10 cellular contexts compared by ENCODE assay signal in the genomic region with DNA sequence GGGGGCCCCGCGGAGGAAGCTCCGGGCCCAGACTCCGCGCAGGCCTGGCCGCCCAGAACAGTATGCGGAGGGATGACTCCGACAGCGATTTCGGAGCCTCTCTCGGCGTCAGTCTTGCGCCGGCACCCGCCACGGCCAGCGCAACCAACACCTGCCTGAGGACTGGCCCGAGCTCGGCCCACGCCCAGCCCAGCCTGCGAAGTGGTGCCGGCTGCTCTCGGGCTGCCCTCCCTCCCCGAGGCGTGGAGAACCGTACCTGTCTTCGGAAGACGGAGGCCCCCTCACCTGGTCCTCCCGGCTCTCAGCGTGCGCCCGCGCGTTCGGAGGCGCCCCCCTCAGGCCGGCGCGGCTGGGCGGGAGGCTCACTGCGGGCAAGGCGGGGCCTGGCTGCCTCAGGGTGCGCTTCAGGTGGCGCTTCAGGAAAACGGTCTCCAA. TPM values are rescaled to one million over a fixed set of nuclear protein-coding genes. Genes with fewer than 3 reads are reported as not detected.
A peak's percentile ranks its signal among the peaks of the same experiment; 100 is the strongest.
DNase-seq lines count a peak whose midpoint lies in the region; ATAC-seq and TF ChIP-seq lines count a peak whose summit lies in the region.
"Had no signal": no experiment of that assay in that cellular context is flagged by ENCODE, and none has a peak within 500 bp of the region (broad histone marks: within the 10 kb centered on the region; RNA-seq: fewer than 3 reads in every experiment).

A gene with protein sequence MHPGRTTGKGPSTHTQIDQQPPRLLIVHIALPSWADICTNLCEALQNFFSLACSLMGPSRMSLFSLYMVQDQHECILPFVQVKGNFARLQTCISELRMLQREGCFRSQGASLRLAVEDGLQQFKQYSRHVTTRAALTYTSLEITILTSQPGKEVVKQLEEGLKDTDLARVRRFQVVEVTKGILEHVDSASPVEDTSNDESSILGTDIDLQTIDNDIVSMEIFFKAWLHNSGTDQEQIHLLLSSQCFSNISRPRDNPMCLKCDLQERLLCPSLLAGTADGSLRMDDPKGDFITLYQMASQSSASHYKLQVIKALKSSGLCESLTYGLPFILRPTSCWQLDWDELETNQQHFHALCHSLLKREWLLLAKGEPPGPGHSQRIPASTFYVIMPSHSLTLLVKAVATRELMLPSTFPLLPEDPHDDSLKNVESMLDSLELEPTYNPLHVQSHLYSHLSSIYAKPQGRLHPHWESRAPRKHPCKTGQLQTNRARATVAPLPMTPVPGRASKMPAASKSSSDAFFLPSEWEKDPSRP (minus strand): TSS at position 322 of the 435 bp plus-strand sequence. CDS start 8,055 bp downstream, outside the sequence.

- no peaks in the 10 kb centered on the region for H3K36me3 Mint-ChIP-seq in CD8-positive, alpha-beta T cell
- peaks cover 2% of the 10 kb centered on the region; the same call in 1 of the 2 replicates for H3K36me3 Mint-ChIP-seq in WTC11
- peaks cover 4% of the 10 kb centered on the region for H3K36me3 Mint-ChIP-seq in nephron progenitor cell (ENCODE audit: low read depth)

- H3K36me3 ChIP-seq in CD8-positive, alpha-beta T cell (ENCODE audit: insufficient read depth, low read length): no peaks in the 10 kb centered on the region
- H3K36me3 ChIP-seq in esophagus squamous epithelium: no peaks in the 10 kb centered on the region
- H3K36me3 ChIP-seq in uterus: no peaks in the 10 kb centered on the region
- H3K36me3 ChIP-seq: vagina had no signal

- H3K27ac ChIP-seq in CD8-positive, alpha-beta T cell (ENCODE audit: low read depth, low read length): no peak within 1 kb of the TSS
- H3K27ac ChIP-seq in esophagus squamous epithelium: no peak within 1 kb of the TSS
- no peak within 1 kb of the TSS for H3K27ac ChIP-seq in uterus
- H3K27ac ChIP-seq: vagina had no signal

- intact Hi-C loops in CD8-positive, alpha-beta T cell (cut with DNase I, micrococcal nuclease): no loop called here
- intact Hi-C loops in esophagus squamous epithelium (cut with DNase I): no loop called here
- intact Hi-C loops in uterus (cut with DNase I; ENCODE audit: low total_unique reads): no loop called here

- POLR2A ChIA-PET in CD8-positive, alpha-beta T cell (lab: Charles Lee): no interaction called here
- POLR2A ChIA-PET in WTC11 (lab: Charles Lee): interaction anchor here (0.9 kb wide), 1 partner anchor 187 kb away, joined by 3 read pairs; no protein-coding TSS in a partner anchor

- no peaks in the 10 kb centered on the region for H3K9me3 Mint-ChIP-seq in CD8-positive, alpha-beta T cell
- H3K9me3 Mint-ChIP-seq in WTC11 (peaks cover 18% of the 10 kb centered on the region), nephron progenitor cell (peaks cover 31% of the 10 kb centered on the region)

- WGBS in esophagus squamous epithelium, 2 donors: 30 to 55% methylated on average over 5 to 9 of the region's 45 CpGs

- CTCF ChIA-PET in CD8-positive, alpha-beta T cell (lab: Charles Lee): no interaction called here
- CTCF ChIA-PET in WTC11 (lab: Charles Lee): interaction anchor here (1.0 to 1.4 kb wide), 3 partner anchors 14 to 76 kb away, joined by 4 to 5 read pairs (median 4); no protein-coding TSS in a partner anchor

- H3K9me3 ChIP-seq in CD8-positive, alpha-beta T cell (ENCODE audit: low read length): no peaks in the 10 kb centered on the region
- H3K9me3 ChIP-seq in esophagus squamous epithelium (no peaks in the 10 kb centered on the region), uterus (no peaks in the 10 kb centered on the region)
- H3K9me3 ChIP-seq: vagina had no signal

- peak within 1 kb of the TSS; percentile 26 for H3K4me3 Mint-ChIP-seq in CD8-positive, alpha-beta T cell
- H3K4me3 Mint-ChIP-seq in WTC11 (peak within 1 kb of the TSS; percentile 63), nephron progenitor cell (peak within 1 kb of the TSS; percentile 67)

- no peaks in the 10 kb centered on the region for H3K4me1 ChIP-seq in CD8-positive, alpha-beta T cell (ENCODE audit: insufficient read depth, low read length)
- peaks cover 0 to 8% (median 4%) of the 10 kb centered on the region in 3 donors for H3K4me1 ChIP-seq in esophagus squamous epithelium
- no peaks in the 10 kb centered on the region for H3K4me1 ChIP-seq in uterus
- H3K4me1 ChIP-seq: vagina had no signal

- TF ChIP-seq POLR2A in esophagus squamous epithelium (IDR thresholded peaks at IDR 0.05) (no peak), uterus (IDR thresholded peaks at IDR 0.05) (no peak)

- H3K27me3 ChIP-seq in CD8-positive, alpha-beta T cell (ENCODE audit: insufficient read depth, low read length): peaks cover 7% of the 10 kb centered on the region
- peaks cover 0 to 54% (median 4%) of the 10 kb centered on the region in 4 donors for H3K27me3 ChIP-seq in esophagus squamous epithelium
- peaks cover 0 to 12% of the 10 kb centered on the region in 2 donors for H3K27me3 ChIP-seq in uterus
- H3K27me3 ChIP-seq: vagina had no signal

- H3K4me3 ChIP-seq in CD8-positive, alpha-beta T cell (ENCODE audit: low read depth, low read length): no peak within 1 kb of the TSS
- peak within 1 kb of the TSS in 3 of 4 donors; percentile 14 to 40 (median 27) for H3K4me3 ChIP-seq in esophagus squamous epithelium
- no peak within 1 kb of the TSS for H3K4me3 ChIP-seq in uterus

- no peak for TF ChIP-seq CTCF in CD8-positive, alpha-beta T cell (IDR thresholded peaks at IDR 0.05)
- TF ChIP-seq CTCF in WTC11 (IDR thresholded peaks at IDR 0.05) (no peak), esophagus squamous epithelium (IDR thresholded peaks at IDR 0.05) (no peak), nephron progenitor cell (IDR thresholded peaks at IDR 0.05) (no peak), uterus (IDR thresholded peaks at IDR 0.05) (no peak)

- peaks cover 33% of the 10 kb centered on the region for H3K27me3 Mint-ChIP-seq in CD8-positive, alpha-beta T cell (ENCODE audit: low read depth)
- H3K27me3 Mint-ChIP-seq in WTC11 (ENCODE audit: low read depth) (peaks cover 42% of the 10 kb centered on the region), nephron progenitor cell (ENCODE audit: low read depth, poor library complexity) (peaks cover 72% of the 10 kb centered on the region)

- H3K4me1 Mint-ChIP-seq in CD8-positive, alpha-beta T cell (ENCODE audit: low read depth): peaks cover 2% of the 10 kb centered on the region
- H3K4me1 Mint-ChIP-seq in WTC11: peaks cover 19% of the 10 kb centered on the region
- H3K4me1 Mint-ChIP-seq in nephron progenitor cell: peaks cover 5% of the 10 kb centered on the region

- H3K27ac Mint-ChIP-seq in CD8-positive, alpha-beta T cell: no peak within 1 kb of the TSS
- H3K27ac Mint-ChIP-seq in WTC11 (no peak within 1 kb of the TSS), nephron progenitor cell (no peak within 1 kb of the TSS)

- DNase-seq in CD8-positive, alpha-beta T cell: peak in 1 of 7 experiments; percentile 13
- peak; percentile 76 for DNase-seq in WTC11 (ENCODE audit: low spot score)
- no peak for DNase-seq in esophagus squamous epithelium (lab: John Stamatoyannopoulos, UW)
- DNase-seq in nephron progenitor cell: peak; percentile 23
- no peak for DNase-seq in uterus
- no peak for DNase-seq in AG08396 (ENCODE audit: low spot score)
- DNase-seq in occipital lobe (lab: John Stamatoyannopoulos, UW): no peak
- DNase-seq: DMS153 had no signal

- peak; percentile 38 for ATAC-seq in CD8-positive, alpha-beta T cell
- peak; percentile 92 for ATAC-seq in WTC11
- ATAC-seq in GM18861 (IDR thresholded peaks at IDR 0.05; ENCODE audit: unreplicated experiment): no peak

TF ChIP-seq in WTC11, 78 proteins besides CTCF, POLR2A, EP300 and RAD21 (continues in another document):
- TF ChIP-seq ZNF671 (CRISPR knock-in tag; IDR thresholded peaks at IDR 0.05): no peak
- peak; percentile 85 for TF ChIP-seq TEAD1 (CRISPR knock-in tag; IDR thresholded peaks at IDR 0.05)
- no peak for TF ChIP-seq FOXJ3 (CRISPR knock-in tag; IDR thresholded peaks at IDR 0.05; ENCODE audit: borderline replicate concordance)
- TF ChIP-seq MAX (CRISPR knock-in tag; IDR thresholded peaks at IDR 0.05): peak; percentile 95
- no peak; the same call in 1 of the 2 replicates for TF ChIP-seq STAT6 (CRISPR knock-in tag; conservative IDR thresholded peaks at IDR 0.05; ENCODE audit: low read depth)
- peak; percentile 51; the same call in 1 of the 2 replicates for TF ChIP-seq ZNF219 (CRISPR knock-in tag; IDR thresholded peaks at IDR 0.05; ENCODE audit: borderline replicate concordance)
- TF ChIP-seq, protein P1, sequence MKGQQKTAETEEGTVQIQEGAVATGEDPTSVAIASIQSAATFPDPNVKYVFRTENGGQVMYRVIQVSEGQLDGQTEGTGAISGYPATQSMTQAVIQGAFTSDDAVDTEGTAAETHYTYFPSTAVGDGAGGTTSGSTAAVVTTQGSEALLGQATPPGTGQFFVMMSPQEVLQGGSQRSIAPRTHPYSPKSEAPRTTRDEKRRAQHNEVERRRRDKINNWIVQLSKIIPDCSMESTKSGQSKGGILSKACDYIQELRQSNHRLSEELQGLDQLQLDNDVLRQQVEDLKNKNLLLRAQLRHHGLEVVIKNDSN (CRISPR knock-in tag; IDR thresholded peaks at IDR 0.05): peak; percentile 60; the same call in 1 of the 2 replicates
- TF ChIP-seq ZNF263 (CRISPR knock-in tag; IDR thresholded peaks at IDR 0.05; ENCODE audit: low read depth): peak; percentile 74; the same call in 1 of the 2 replicates
- no peak for TF ChIP-seq GRHL2 (CRISPR knock-in tag; IDR thresholded peaks at IDR 0.05; ENCODE audit: insufficient replicate concordance, severe bottlenecking)

RNA-seq across cellular contexts. Expression of the gene that starts here (rescaled TPM):
- not detected for total RNA-seq in CD8-positive, alpha-beta T cell
- 5.9 to 9.2 TPM (median 8.5 TPM) in 3 replicates for total RNA-seq in WTC11 (2021)
- total RNA-seq in esophagus squamous epithelium: under 1 TPM in 1 of 4 donors, not detected in 3; 0.19 TPM
- total RNA-seq in uterus: under 1 TPM in 2 of 4 donors, not detected in 2; 0.49 to 0.76 TPM
- not detected for total RNA-seq in occipital lobe

Comparison
In these comparisons a context has a peak if more than half of its experiments do, and no peak if none do; other contexts are left out.
1. Peak in ATAC-seq in CD8-positive, alpha-beta T cell; RNA of the gene not detected or under 1 TPM.
2. DNase-seq: peak in WTC11 (single experiment) and nephron progenitor cell (single experiment); none in esophagus squamous epithelium (single experiment), uterus (0 of 2), AG08396 (single experiment) and occipital lobe (single experiment).
3. H3K4me3 ChIP-seq: peak in esophagus squamous epithelium (3 of 4); none in CD8-positive, alpha-beta T cell (single experiment) and uterus (0 of 2).
4. Peak in every context shown above with its lines, with median percentiles within 50 percentile points of each other: H3K4me3 Mint-ChIP-seq.